Comparison of ENCODE assay signal across 23 cellular contexts in genomic region chr6:126094411-126094810, GRCh38.
"Had no signal": no experiment of that assay in that cellular context is flagged by ENCODE, and none has a peak within 500 bp of the region (broad histone marks: within the 10 kb centered on the region; RNA-seq: fewer than 3 reads in every experiment).

No MANE protein-coding gene starts in this region.

- H3K4me3 ChIP-seq: gastrocnemius medialis, left ventricle myocardium inferior, lower lobe of right lung, pancreas, prostate gland, right lobe of liver, suprapubic skin, thyroid gland had no signal

- H3K4me3 Mint-ChIP-seq: endodermal cell; naive B cell; nephron; stimulated activated effector memory CD8-positive, alpha-beta T cell treated with anti-CD3 and anti-CD28 coated beads, Interleukin-12 subunit alpha, Interleukin-12 subunit beta, amount 100 ng/mL, for 72 hours had no signal

- H3K27me3 ChIP-seq: gastrocnemius medialis, pancreas, right lobe of liver, suprapubic skin, thyroid gland had no signal

- H3K27ac ChIP-seq: gastrocnemius medialis, left ventricle myocardium inferior, lower lobe of right lung, pancreas, prostate gland, right lobe of liver, suprapubic skin, thyroid gland had no signal

- H3K4me1 Mint-ChIP-seq: stimulated activated effector memory CD8-positive, alpha-beta T cell treated with anti-CD3 and anti-CD28 coated beads, Interleukin-12 subunit alpha, Interleukin-12 subunit beta, amount 100 ng/mL, for 72 hours had no signal

- H3K9me3 ChIP-seq: gastrocnemius medialis, left ventricle myocardium inferior, lower lobe of right lung, pancreas, prostate gland, right lobe of liver, suprapubic skin, thyroid gland had no signal

- ATAC-seq: gastrocnemius medialis; left cardiac atrium; lower lobe of right lung; pancreas; right lobe of liver; stimulated activated effector memory CD8-positive, alpha-beta T cell treated with anti-CD3 and anti-CD28 coated beads, Interleukin-12 subunit alpha, Interleukin-12 subunit beta, amount 100 ng/mL, for 72 hours; stimulated activated naive CD8-positive, alpha-beta T cell treated with anti-CD3 and anti-CD28 coated beads, Interleukin-15, Interleukin-2, amounts not matched to agents 100 U/mL and 50 U/mL, for 24 hours had no signal

- H3K27ac Mint-ChIP-seq: endodermal cell; naive B cell; nephron; stimulated activated effector memory CD8-positive, alpha-beta T cell treated with anti-CD3 and anti-CD28 coated beads, Interleukin-12 subunit alpha, Interleukin-12 subunit beta, amount 100 ng/mL, for 72 hours had no signal

- H3K9me3 Mint-ChIP-seq: endodermal cell; nephron; stimulated activated effector memory CD8-positive, alpha-beta T cell treated with anti-CD3 and anti-CD28 coated beads, Interleukin-12 subunit alpha, Interleukin-12 subunit beta, amount 100 ng/mL, for 72 hours had no signal

- H3K36me3 ChIP-seq: gastrocnemius medialis, left ventricle myocardium inferior, lower lobe of right lung, pancreas, prostate gland, right lobe of liver, suprapubic skin, thyroid gland had no signal

- H3K27me3 Mint-ChIP-seq: naive B cell had no signal

- DNase-seq: cerebellar nuclear complex; dermis blood vessel endothelial cell; endodermal cell; gastrocnemius medialis; glutamatergic neuron; kidney; left cardiac atrium; left ventricle myocardium inferior; lower lobe of right lung; mesendoderm; naive B cell; occipital lobe; pancreas; retina; right lobe of liver; stimulated activated CD4-positive, alpha-beta T cell treated with anti-CD3 and anti-CD28 coated beads, Interleukin-4, amount 100 ng/mL, for 1 hour; stimulated activated CD8-positive, alpha-beta memory T cell treated with anti-CD3 and anti-CD28 coated beads, Interleukin-4, amount 100 ng/mL, for 48 hours; stimulated activated naive CD8-positive, alpha-beta T cell treated with anti-CD3 and anti-CD28 coated beads, Interleukin-15, Interleukin-2, amounts not matched to agents 100 U/mL and 50 U/mL, for 24 hours; thyroid gland had no signal

- H3K36me3 Mint-ChIP-seq: stimulated activated effector memory CD8-positive, alpha-beta T cell treated with anti-CD3 and anti-CD28 coated beads, Interleukin-12 subunit alpha, Interleukin-12 subunit beta, amount 100 ng/mL, for 72 hours had no signal
